Comparison of ENCODE assay signal across 13 cellular contexts in genomic region chr18:48798334-48799197, GRCh38.
A peak's percentile ranks its signal among the peaks of the same experiment; 100 is the strongest.
DNase-seq lines count a peak whose midpoint lies in the region; ATAC-seq and TF ChIP-seq lines count a peak whose summit lies in the region.
"Had no signal": no experiment of that assay in that cellular context is flagged by ENCODE, and none has a peak within 500 bp of the region (broad histone marks: within the 10 kb centered on the region; RNA-seq: fewer than 3 reads in every experiment).

No MANE protein-coding gene starts in this region.

- H3K27ac Mint-ChIP-seq in activated B cell treated with CpG ODN at 0.5 μM for 24 hours, result no peak overlapping the region

- CTCF ChIA-PET in activated B cell treated with CpG ODN at 0.5 μM for 24 hours (lab: Charles Lee), result no interaction called here

- H3K9me3 ChIP-seq in gastrocnemius medialis (no peaks in the 10 kb centered on the region), esophagus muscularis mucosa (no peaks in the 10 kb centered on the region)

- H3K4me1 ChIP-seq in gastrocnemius medialis (peaks cover 41 to 42% of the 10 kb centered on the region in 2 donors), esophagus muscularis mucosa (peaks cover 21 to 39% (median 26%) of the 10 kb centered on the region in 4 donors)

- POLR2A ChIA-PET in activated B cell treated with CpG ODN at 0.5 μM for 24 hours (lab: Charles Lee), result interaction anchor here (1.0 kb wide), 1 partner anchor 13 kb away, joined by 4 read pairs; no protein-coding TSS in a partner anchor

- H3K9me3 Mint-ChIP-seq in activated B cell treated with CpG ODN at 0.5 μM for 24 hours, result no peaks in the 10 kb centered on the region

- H3K36me3 Mint-ChIP-seq in activated B cell treated with CpG ODN at 0.5 μM for 24 hours (ENCODE audit: low read depth), result no peaks in the 10 kb centered on the region

- H3K4me3 Mint-ChIP-seq in activated B cell treated with CpG ODN at 0.5 μM for 24 hours, result no peak overlapping the region

- H3K4me1 Mint-ChIP-seq in activated B cell treated with CpG ODN at 0.5 μM for 24 hours, result peaks cover 44% of the 10 kb centered on the region

- no peak for TF ChIP-seq POLR2A in gastrocnemius medialis (IDR thresholded peaks at IDR 0.05)
- no peak for TF ChIP-seq POLR2A in esophagus muscularis mucosa (IDR thresholded peaks at IDR 0.05; ENCODE audit: low read depth)

- intact Hi-C loops in activated B cell treated with CpG ODN at 0.5 μM for 24 hours (cut with micrococcal nuclease) (no loop called here), cardiac septum (cut with DNase I) (loop anchor here (1.0 kb wide), 1 partner anchor 16 kb away; no protein-coding TSS in a partner anchor), gastrocnemius medialis (cut with DNase I; ENCODE audit: low total_unique reads) (loop anchor here (2.0 to 10.0 kb wide), 2 partner anchors 32 to 686 kb away; partner anchors contain the start of gene C18orf32), esophagus muscularis mucosa (cut with DNase I) (no loop called here)

- no peak for ATAC-seq in activated B cell treated with CpG ODN at 0.5 μM for 24 hours (ENCODE audit: low read depth)
- peak; percentile 60 to 70 for ATAC-seq in gastrocnemius medialis
- no peak for ATAC-seq in HG02798 (IDR thresholded peaks at IDR 0.05; ENCODE audit: poor library complexity, unreplicated experiment)
- ATAC-seq in HG02763 (IDR thresholded peaks at IDR 0.05; ENCODE audit: unreplicated experiment), result no peak

- in situ Hi-C loops in gastrocnemius medialis (cut with MboI; ENCODE audit: low sequenced_read_pairs in 4 of 4), result no loop called here

- H3K27ac ChIP-seq in gastrocnemius medialis, result peak overlapping the region; percentile 54 to 91 (median 80)
- H3K27ac ChIP-seq in esophagus muscularis mucosa (replicated peaks in 1 of 4), result peak overlapping the region in 2 of 4 donors; percentile 30 to 40
- H3K27ac ChIP-seq: SK-N-MC had no signal

- H3K27me3 ChIP-seq in gastrocnemius medialis (no peaks in the 10 kb centered on the region), esophagus muscularis mucosa (no peaks in the 10 kb centered on the region)

- H3K36me3 ChIP-seq in gastrocnemius medialis (no peaks in the 10 kb centered on the region), esophagus muscularis mucosa (peaks cover 0 to 38% (median 20%) of the 10 kb centered on the region in 4 donors)

- no peak for TF ChIP-seq CTCF in activated B cell treated with CpG ODN at 0.5 μM for 24 hours (IDR thresholded peaks at IDR 0.05)
- TF ChIP-seq CTCF in gastrocnemius medialis (IDR thresholded peaks at IDR 0.05 in 4 of 5, conservative IDR thresholded peaks at IDR 0.05 in 1 of 5), result no peak
- no peak for TF ChIP-seq CTCF in esophagus muscularis mucosa (IDR thresholded peaks at IDR 0.05)

- H3K4me3 ChIP-seq in gastrocnemius medialis (no peak overlapping the region), esophagus muscularis mucosa (no peak overlapping the region)
- H3K4me3 ChIP-seq: SK-N-MC had no signal

- WGBS in esophagus muscularis mucosa, result 84% methylated on average over 9 of the region's 17 CpGs

- no peaks in the 10 kb centered on the region for H3K27me3 Mint-ChIP-seq in activated B cell treated with CpG ODN at 0.5 μM for 24 hours

- DNase-seq in DMS79 (lab: John Stamatoyannopoulos, UW) (peak; percentile 92), activated B cell treated with CpG ODN at 0.5 μM for 24 hours (peak; percentile 11), cardiac septum (ENCODE audit: low spot score) (peak; percentile 77), gastrocnemius medialis (peak; percentile 80 to 88), SW480 (ENCODE audit: low spot score) (no peak), esophagus muscularis mucosa (ENCODE audit: extremely low spot score) (no peak)
- DNase-seq: activated CD4-positive, CD25-positive, alpha-beta regulatory T cell; activated gamma-delta T cell treated with Interleukin-2 at 50 U/mL for 16 hours; NCI-H146; NCI-H82 had no signal

- TF ChIP-seq EP300 in esophagus muscularis mucosa (IDR thresholded peaks at IDR 0.05), result no peak

Comparison
In these comparisons a context has a peak if more than half of its experiments do, and no peak if none do; other contexts are left out.
1. DNase-seq: peak in DMS79 (single experiment), activated B cell treated with CpG ODN at 0.5 μM for 24 hours (single experiment), cardiac septum (single experiment) and gastrocnemius medialis (2 of 2); none in SW480 (single experiment) and esophagus muscularis mucosa (single experiment).
2. ATAC-seq: peak in gastrocnemius medialis (2 of 2); none in activated B cell treated with CpG ODN at 0.5 μM for 24 hours (single experiment), HG02798 (single experiment) and HG02763 (single experiment).
3. intact Hi-C loops: an anchor here in cardiac septum (1.0 kb wide) and gastrocnemius medialis (2.0 to 10.0 kb wide); none called in activated B cell treated with CpG ODN at 0.5 μM for 24 hours and esophagus muscularis mucosa.